Comparison of ENCODE assay signal across 9 cellular contexts in the genomic region with DNA sequence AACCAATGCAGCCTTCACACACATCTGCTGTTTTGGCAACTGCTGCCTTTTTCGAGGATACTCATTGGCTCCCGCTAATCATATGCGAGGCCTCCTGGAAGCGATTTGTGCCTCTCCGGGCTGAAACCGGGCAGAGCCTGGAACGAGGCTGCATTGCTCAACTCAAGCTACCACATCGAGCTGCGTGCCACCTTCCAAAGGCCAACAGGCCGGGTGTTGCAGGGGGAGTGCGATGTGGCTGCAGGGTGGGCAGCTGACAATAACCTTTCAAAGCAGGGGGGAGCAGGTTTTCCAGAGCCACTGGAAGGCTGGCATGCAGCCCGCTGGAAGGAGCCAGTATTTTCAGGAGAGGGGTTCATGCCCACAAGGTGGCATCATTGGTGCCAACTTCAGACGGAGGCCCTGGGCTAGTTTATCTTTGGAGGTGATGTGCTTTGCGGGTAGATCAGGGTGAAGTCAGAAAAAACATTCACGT.
A peak's percentile ranks its signal among the peaks of the same experiment; 100 is the strongest.
DNase-seq lines count a peak whose midpoint lies in the region; ATAC-seq and TF ChIP-seq lines count a peak whose summit lies in the region.
"Had no signal": no experiment of that assay in that cellular context is flagged by ENCODE, and none has a peak within 500 bp of the region (broad histone marks: within the 10 kb centered on the region; RNA-seq: fewer than 3 reads in every experiment).

No MANE protein-coding gene starts in this region.

- H3K36me3 Mint-ChIP-seq in CD8-positive, alpha-beta T cell, result no peaks in the 10 kb centered on the region
- no peaks in the 10 kb centered on the region for H3K36me3 Mint-ChIP-seq in central memory CD8-positive, alpha-beta T cell (ENCODE audit: insufficient read depth)

- no peak overlapping the region for H3K27ac Mint-ChIP-seq in CD8-positive, alpha-beta T cell
- H3K27ac Mint-ChIP-seq in central memory CD8-positive, alpha-beta T cell (ENCODE audit: low read depth), result no peak overlapping the region

- no peak overlapping the region for H3K4me3 ChIP-seq in CD8-positive, alpha-beta T cell (ENCODE audit: low read depth, low read length)
- H3K4me3 ChIP-seq in tibial nerve, result no peak overlapping the region
- H3K4me3 ChIP-seq: K562 had no signal

- no peaks in the 10 kb centered on the region for H3K27me3 Mint-ChIP-seq in CD8-positive, alpha-beta T cell (ENCODE audit: low read depth)
- H3K27me3 Mint-ChIP-seq in central memory CD8-positive, alpha-beta T cell, result no peaks in the 10 kb centered on the region

- H3K36me3 ChIP-seq in CD8-positive, alpha-beta T cell (ENCODE audit: insufficient read depth, low read length), result no peaks in the 10 kb centered on the region
- H3K36me3 ChIP-seq in tibial nerve, result no peaks in the 10 kb centered on the region

- H3K27ac ChIP-seq in CD8-positive, alpha-beta T cell (ENCODE audit: low read depth, low read length), result no peak overlapping the region
- H3K27ac ChIP-seq in tibial nerve, result no peak overlapping the region

- no peaks in the 10 kb centered on the region for H3K27me3 ChIP-seq in CD8-positive, alpha-beta T cell (ENCODE audit: insufficient read depth, low read length)
- no peaks in the 10 kb centered on the region for H3K27me3 ChIP-seq in tibial nerve

- no peaks in the 10 kb centered on the region for H3K9me3 Mint-ChIP-seq in CD8-positive, alpha-beta T cell
- H3K9me3 Mint-ChIP-seq in central memory CD8-positive, alpha-beta T cell, result no peaks in the 10 kb centered on the region

- peaks cover 19% of the 10 kb centered on the region for H3K4me1 Mint-ChIP-seq in CD8-positive, alpha-beta T cell (ENCODE audit: low read depth)
- peaks cover 31% of the 10 kb centered on the region for H3K4me1 Mint-ChIP-seq in central memory CD8-positive, alpha-beta T cell

- CTCF ChIA-PET in CD8-positive, alpha-beta T cell (lab: Charles Lee), result interaction anchor here (0.7 to 6.5 kb wide), 60 partner anchors 8 to 310 kb away, joined by 3 to 210 read pairs (median 4); no protein-coding TSS in a partner anchor

- H3K4me1 ChIP-seq in CD8-positive, alpha-beta T cell (ENCODE audit: insufficient read depth, low read length), result peaks cover 6% of the 10 kb centered on the region
- peaks cover 0 to 36% (median 18%) of the 10 kb centered on the region in 4 donors for H3K4me1 ChIP-seq in tibial nerve

- H3K4me3 Mint-ChIP-seq in CD8-positive, alpha-beta T cell, result peak overlapping the region; percentile 38
- H3K4me3 Mint-ChIP-seq in central memory CD8-positive, alpha-beta T cell, result peak overlapping the region; percentile 70

- no peak for TF ChIP-seq POLR2A in tibial nerve (IDR thresholded peaks at IDR 0.05)

- no peaks in the 10 kb centered on the region for H3K9me3 ChIP-seq in CD8-positive, alpha-beta T cell (ENCODE audit: low read length)
- H3K9me3 ChIP-seq in tibial nerve, result no peaks in the 10 kb centered on the region

- DNase-seq in CD8-positive, alpha-beta T cell, result peak; percentile 19 to 77 (median 48)
- DNase-seq in KBM-7 (peak; percentile 40), T-helper 1 cell (peak; percentile 26 to 70 (median 43)), myocyte (ENCODE audit: low read depth) (peak; percentile 44), tibial nerve (ENCODE audit: low spot score in 2 of 2) (no peak), SKM-1 treated with dmso at 0.1 percent for 144 hours (lab: John Stamatoyannopoulos, UW; ENCODE audit: unreplicated experiment) (no peak), SK-N-DZ (ENCODE audit: low spot score) (no peak)
- DNase-seq in central memory CD8-positive, alpha-beta T cell (ENCODE audit: low spot score in 2 of 2), result peak; percentile 21 to 29

- 35 to 39% methylated on average over 15 of the region's 15 CpGs for WGBS in tibial nerve, 2 donors

- TF ChIP-seq EP300 in tibial nerve (IDR thresholded peaks at IDR 0.05), result no peak

- intact Hi-C loops in CD8-positive, alpha-beta T cell (cut with DNase I, micrococcal nuclease), result loop anchor here (1.0 to 10.0 kb wide), 7 partner anchors 71 to 636 kb away; partner anchors contain the start of gene OLIG3 (in 1 of the 2)

- POLR2A ChIA-PET in CD8-positive, alpha-beta T cell (lab: Charles Lee), result interaction anchor here (0.7 to 2.3 kb wide), 5 partner anchors 11 to 241 kb away, joined by 3 to 22 read pairs (median 3); no protein-coding TSS in a partner anchor

- in situ Hi-C loops in KBM-7 (cut with MboI; ENCODE audit: low pct_unique_long_range_greater_than_20kb, low sequenced_read_pairs), result no loop called here

- TF ChIP-seq CTCF in CD8-positive, alpha-beta T cell (IDR thresholded peaks at IDR 0.05), result peak; percentile 44
- peak in 3 of 5 experiments; percentile 22 to 36 (median 29) for TF ChIP-seq CTCF in tibial nerve (IDR thresholded peaks at IDR 0.05)

- peak; percentile 62 for ATAC-seq in CD8-positive, alpha-beta T cell
- peak; percentile 76 for ATAC-seq in central memory CD8-positive, alpha-beta T cell (replicated peaks; ENCODE audit: extremely low read depth, poor library complexity, severe bottlenecking)
- ATAC-seq: K562 had no signal

Comparison
In these comparisons a context has a peak if more than half of its experiments do, and no peak if none do; other contexts are left out.
1. DNase-seq: peak in CD8-positive, alpha-beta T cell (7 of 7), KBM-7 (single experiment), T-helper 1 cell (5 of 5), central memory CD8-positive, alpha-beta T cell (2 of 2) and myocyte (single experiment); none in tibial nerve (0 of 2), SKM-1 treated with dmso at 0.1 percent for 144 hours (single experiment) and SK-N-DZ (single experiment).